10 cellular contexts compared by ENCODE assay signal in the genomic region with DNA sequence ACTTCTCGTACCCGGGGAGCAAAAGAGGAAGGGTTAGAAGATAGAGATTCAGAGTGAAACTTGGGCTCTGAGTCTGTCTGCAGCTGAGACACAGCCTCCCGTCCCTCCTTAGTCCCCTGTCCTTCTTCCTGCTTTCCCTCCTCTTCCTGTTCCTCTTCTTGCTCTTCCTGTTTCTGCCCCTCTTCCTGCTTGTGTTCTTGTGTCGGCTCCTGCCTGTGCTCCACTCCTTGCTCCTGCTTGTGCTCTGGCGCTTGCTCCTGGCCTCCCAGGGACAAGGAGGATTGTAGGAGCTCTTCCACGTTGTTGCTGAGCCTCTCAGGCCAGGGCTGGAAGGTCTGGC. TPM values are rescaled to one million over a fixed set of nuclear protein-coding genes. Genes with fewer than 3 reads are reported as not detected.
DNase-seq lines count a peak whose midpoint lies in the region; ATAC-seq and TF ChIP-seq lines count a peak whose summit lies in the region.
"Had no signal": no experiment of that assay in that cellular context is flagged by ENCODE, and none has a peak within 500 bp of the region (broad histone marks: within the 10 kb centered on the region; RNA-seq: fewer than 3 reads in every experiment).

No MANE protein-coding gene starts in this region.

- H3K27me3 Mint-ChIP-seq in endodermal cell (ENCODE audit: insufficient read depth) = peaks cover 66% of the 10 kb centered on the region
- no peaks in the 10 kb centered on the region for H3K27me3 Mint-ChIP-seq in natural killer cell treated with Interleukin-12 subunit alpha and Interleukin-12 subunit beta and Interleukin-15 and Interleukin-18, amount 100 ng/mL, for 72 hours
- H3K27me3 Mint-ChIP-seq: CD4-positive, CD25-positive, alpha-beta regulatory T cell had no signal

- H3K4me2 ChIP-seq in MM.1S (ENCODE audit: low read depth, low read length) (peak overlapping the region; percentile 17; the same call in 1 of the 2 replicates), hepatocyte (no peak overlapping the region)

- H3K9ac ChIP-seq in MM.1S (ENCODE audit: low read length) = no peak overlapping the region
- no peak overlapping the region for H3K9ac ChIP-seq in endodermal cell (ENCODE audit: extremely low read depth, low read length, poor library complexity, severe bottlenecking)

- H3K4me1 Mint-ChIP-seq in endodermal cell = peaks cover 20% of the 10 kb centered on the region
- H3K4me1 Mint-ChIP-seq in natural killer cell treated with Interleukin-12 subunit alpha and Interleukin-12 subunit beta and Interleukin-15 and Interleukin-18, amount 100 ng/mL, for 72 hours (ENCODE audit: low read depth in 2 of 2) = peaks cover 12 to 15% of the 10 kb centered on the region in 2 donors

- H3K27me3 ChIP-seq in MM.1S (replicated peaks; ENCODE audit: insufficient read depth, low read length) = peaks cover 23% of the 10 kb centered on the region; the same call in 1 of the 2 replicates
- H3K27me3 ChIP-seq in endodermal cell (ENCODE audit: control insufficient read depth, insufficient read depth, low read length, poor library complexity, severe bottlenecking) = peaks cover 9% of the 10 kb centered on the region
- H3K27me3 ChIP-seq in hepatocyte = no peaks in the 10 kb centered on the region

- no peaks in the 10 kb centered on the region for H3K79me2 ChIP-seq in MM.1S (ENCODE audit: low read length)
- H3K79me2 ChIP-seq in hepatocyte = no peaks in the 10 kb centered on the region

- ATAC-seq in natural killer cell treated with Interleukin-12 subunit alpha and Interleukin-12 subunit beta and Interleukin-15 and Interleukin-18, amount 100 ng/mL, for 72 hours = no peak
- no peak for ATAC-seq in GM18519 (IDR thresholded peaks at IDR 0.05; ENCODE audit: low FRiP score, unreplicated experiment)

- no peaks in the 10 kb centered on the region for H3F3A ChIP-seq in MM.1S (ENCODE audit: insufficient read depth, low read length)

- no peaks in the 10 kb centered on the region for H3K4me1 ChIP-seq in MM.1S (ENCODE audit: low read length)
- no peaks in the 10 kb centered on the region for H3K4me1 ChIP-seq in endodermal cell (ENCODE audit: control insufficient read depth, insufficient read depth, low read length)
- H3K4me1 ChIP-seq in hepatocyte (ENCODE audit: insufficient read depth) = no peaks in the 10 kb centered on the region

- H3K9me3 Mint-ChIP-seq in endodermal cell = no peaks in the 10 kb centered on the region
- no peaks in the 10 kb centered on the region for H3K9me3 Mint-ChIP-seq in natural killer cell treated with Interleukin-12 subunit alpha and Interleukin-12 subunit beta and Interleukin-15 and Interleukin-18, amount 100 ng/mL, for 72 hours

- H3K9me2 ChIP-seq in MM.1S (replicated peaks; ENCODE audit: insufficient read depth, low read length) = no peaks in the 10 kb centered on the region
- no peaks in the 10 kb centered on the region for H3K9me2 ChIP-seq in hepatocyte (replicated peaks; ENCODE audit: insufficient read depth)

- H2AFZ ChIP-seq in MM.1S (ENCODE audit: low read length) (peak overlapping the region; percentile 67), hepatocyte (no peak overlapping the region)

- H3K27ac Mint-ChIP-seq in endodermal cell = no peak overlapping the region
- peak overlapping the region in 1 of 2 donors; percentile 36 for H3K27ac Mint-ChIP-seq in natural killer cell treated with Interleukin-12 subunit alpha and Interleukin-12 subunit beta and Interleukin-15 and Interleukin-18, amount 100 ng/mL, for 72 hours

- H3K36me3 ChIP-seq in MM.1S (replicated peaks; ENCODE audit: insufficient read depth, low read length) (no peaks in the 10 kb centered on the region), endodermal cell (ENCODE audit: control insufficient read depth, insufficient read depth, low read length) (peaks cover 5% of the 10 kb centered on the region), hepatocyte (replicated peaks; ENCODE audit: insufficient read depth, low read depth) (no peaks in the 10 kb centered on the region)

- peaks cover 9% of the 10 kb centered on the region for H3K36me3 Mint-ChIP-seq in endodermal cell (ENCODE audit: low read depth)
- peaks cover 11% of the 10 kb centered on the region for H3K36me3 Mint-ChIP-seq in natural killer cell treated with Interleukin-12 subunit alpha and Interleukin-12 subunit beta and Interleukin-15 and Interleukin-18, amount 100 ng/mL, for 72 hours

- H3K4me3 ChIP-seq in MM.1S (ENCODE audit: low read length) (no peak overlapping the region), endodermal cell (ENCODE audit: low read length) (no peak overlapping the region), hepatocyte (no peak overlapping the region)

- H4K20me1 ChIP-seq in MM.1S (ENCODE audit: insufficient read depth, low read length) = no peaks in the 10 kb centered on the region
- H4K20me1 ChIP-seq in hepatocyte (ENCODE audit: insufficient read depth, poor library complexity, severe bottlenecking) = no peaks in the 10 kb centered on the region

- H3K9me3 ChIP-seq in MM.1S (replicated peaks; ENCODE audit: insufficient read depth, low read length) (no peaks in the 10 kb centered on the region), endodermal cell (ENCODE audit: control insufficient read depth, low read length) (no peaks in the 10 kb centered on the region), hepatocyte (ENCODE audit: low read depth) (no peaks in the 10 kb centered on the region)

- peak; percentile 74 for DNase-seq in GDM1 (lab: John Stamatoyannopoulos, UW)
- DNase-seq in MM.1S = no peak
- DNase-seq in endodermal cell = peak; percentile 42
- DNase-seq in natural killer cell treated with Interleukin-12 subunit alpha and Interleukin-12 subunit beta and Interleukin-15 and Interleukin-18, amount 100 ng/mL, for 72 hours (ENCODE audit: low spot score) = no peak
- no peak for DNase-seq in COLO829 (ENCODE audit: low spot score)
- DNase-seq in hepatocyte (ENCODE audit: low spot score) = no peak
- no peak for DNase-seq in central memory CD4-positive, alpha-beta T cell
- DNase-seq: CD4-positive, CD25-positive, alpha-beta regulatory T cell; T-helper 2 cell had no signal

- TF ChIP-seq CTCF in MM.1S (IDR thresholded peaks at IDR 0.05; ENCODE audit: low read length) (no peak), endodermal cell (conservative IDR thresholded peaks at IDR 0.05) (no peak), hepatocyte (IDR thresholded peaks at IDR 0.05; ENCODE audit: poor library complexity) (no peak)

- H3K4me3 Mint-ChIP-seq in endodermal cell = no peak overlapping the region
- H3K4me3 Mint-ChIP-seq in natural killer cell treated with Interleukin-12 subunit alpha and Interleukin-12 subunit beta and Interleukin-15 and Interleukin-18, amount 100 ng/mL, for 72 hours = peak overlapping the region; percentile 51
- H3K4me3 Mint-ChIP-seq: CD4-positive, CD25-positive, alpha-beta regulatory T cell had no signal

- WGBS in endodermal cell (ENCODE audit: insufficient coverage in 1 of 2, insufficient read length in 1 of 2), 2 experiments = 88% methylated on average over 4 to 6 of the region's 6 CpGs
- WGBS in hepatocyte (ENCODE audit: low lambda C conversion rate, missing lambda C conversion rate) = 83% methylated on average over 6 of the region's 6 CpGs

- H3K27ac ChIP-seq in MM.1S (ENCODE audit: low read length) (no peak overlapping the region), endodermal cell (ENCODE audit: low read depth, low read length) (no peak overlapping the region), hepatocyte (no peak overlapping the region)

RNA-seq across cellular contexts. Expression of a gene that starts 3.0 kb away (rescaled TPM):
- total RNA-seq in endodermal cell = 1 to 10 TPM; 1.9 to 3.9 TPM
- polyA plus RNA-seq in endodermal cell (2013, experiment 1 of 2) = 2.4 TPM
- polyA plus RNA-seq in endodermal cell (2013, experiment 2 of 2) = 2.1 TPM
- total RNA-seq in natural killer cell treated with Interleukin-12 subunit alpha and Interleukin-12 subunit beta and Interleukin-15 and Interleukin-18, amount 100 ng/mL, for 72 hours = 1 to 10 TPM in 1 of 2 donors, under 1 TPM in 1; 0.98 to 2.1 TPM
- total RNA-seq in hepatocyte = 0.20 and 0.68 TPM in 2 replicates
- 0.62 and 1.8 TPM in 2 replicates for polyA plus RNA-seq in hepatocyte

RNA-seq across cellular contexts. Expression of a gene that starts 8.5 kb away (rescaled TPM):
- total RNA-seq in endodermal cell = under 1 TPM; 0.24 to 0.73 TPM
- polyA plus RNA-seq in endodermal cell (2013, experiment 1 of 2) = 0.07 TPM
- polyA plus RNA-seq in endodermal cell (2013, experiment 2 of 2) = not detected
- 10 to 100 TPM in 1 of 2 donors, 1 to 10 TPM in 1; 5.6 to 10.6 TPM for total RNA-seq in natural killer cell treated with Interleukin-12 subunit alpha and Interleukin-12 subunit beta and Interleukin-15 and Interleukin-18, amount 100 ng/mL, for 72 hours
- total RNA-seq in hepatocyte = 0.60 and 1.0 TPM in 2 replicates
- polyA plus RNA-seq in hepatocyte = 0.34 and 2.0 TPM in 2 replicates

RNA-seq across cellular contexts. Expression of a gene that starts 18.7 kb away (rescaled TPM):
- total RNA-seq in endodermal cell = 10 to 100 TPM; 30.5 to 60.3 TPM
- polyA plus RNA-seq in endodermal cell (2013, experiment 1 of 2) = 57.0 TPM
- 48.0 TPM for polyA plus RNA-seq in endodermal cell (2013, experiment 2 of 2)
- total RNA-seq in natural killer cell treated with Interleukin-12 subunit alpha and Interleukin-12 subunit beta and Interleukin-15 and Interleukin-18, amount 100 ng/mL, for 72 hours = 10 to 100 TPM; 13.0 to 16.7 TPM
- 35.7 and 39.7 TPM in 2 replicates for total RNA-seq in hepatocyte
- polyA plus RNA-seq in hepatocyte = 38.9 and 42.9 TPM in 2 replicates

RNA-seq across cellular contexts. Expression of a gene that starts 37.0 kb away (rescaled TPM):
- total RNA-seq in endodermal cell (100 to 1,000 TPM; 276 to 385 TPM), hepatocyte (181 and 211 TPM in 2 replicates)
- polyA plus RNA-seq in endodermal cell (2013, experiment 1 of 2) = 300 TPM
- polyA plus RNA-seq in endodermal cell (2013, experiment 2 of 2) = 277 TPM
- 100 to 1,000 TPM; 239 to 352 TPM for total RNA-seq in natural killer cell treated with Interleukin-12 subunit alpha and Interleukin-12 subunit beta and Interleukin-15 and Interleukin-18, amount 100 ng/mL, for 72 hours
- 74.1 and 108 TPM in 2 replicates for polyA plus RNA-seq in hepatocyte

RNA-seq across cellular contexts. Expression of a gene that starts 44.9 kb away (rescaled TPM):
- total RNA-seq in endodermal cell = 100 to 1,000 TPM in 1 of 2 donors, 10 to 100 TPM in 1; 74.4 to 146 TPM
- polyA plus RNA-seq in endodermal cell (2013, experiment 1 of 2) = 82.8 TPM
- polyA plus RNA-seq in endodermal cell (2013, experiment 2 of 2) = 70.6 TPM
- total RNA-seq in natural killer cell treated with Interleukin-12 subunit alpha and Interleukin-12 subunit beta and Interleukin-15 and Interleukin-18, amount 100 ng/mL, for 72 hours = 10 to 100 TPM; 81.1 to 90.0 TPM
- total RNA-seq in hepatocyte = 33.8 and 34.5 TPM in 2 replicates
- polyA plus RNA-seq in hepatocyte = 35.8 and 41.8 TPM in 2 replicates

Comparison
In these comparisons a context has a peak if more than half of its experiments do, and no peak if none do; other contexts are left out.
1. DNase-seq: peak in GDM1 (single experiment) and endodermal cell (single experiment); none in MM.1S (single experiment), natural killer cell treated with Interleukin-12 subunit alpha and Interleukin-12 subunit beta and Interleukin-15 and Interleukin-18, amount 100 ng/mL, for 72 hours (single experiment), COLO829 (single experiment), hepatocyte (single experiment) and central memory CD4-positive, alpha-beta T cell (single experiment).